8 cellular contexts compared by ENCODE assay signal in genomic region chr3:49415931-49416601, GRCh38. TPM values are rescaled to one million over a fixed set of nuclear protein-coding genes. Genes with fewer than 3 reads are reported as not detected.
DNase-seq lines count a peak whose midpoint lies in the region; ATAC-seq and TF ChIP-seq lines count a peak whose summit lies in the region.

No MANE protein-coding gene starts in this region.

- DNase-seq in HT1080 (ENCODE audit: low read depth) (peak; percentile 52), endodermal cell (no peak), iPS-NIHi11 (ENCODE audit: low spot score) (no peak), adrenal gland (no peak)
- peak in 2 of 3 donors; percentile 29 to 42 for DNase-seq in stimulated activated CD4-positive, alpha-beta T cell treated with anti-CD3 and anti-CD28 coated beads, TNF-alpha, amount 100 ng/mL, for 1 hour (ENCODE audit: low read depth in 3 of 3, low spot score in 1 of 3)

- H3K9me3 ChIP-seq in endodermal cell (ENCODE audit: control insufficient read depth, low read length) (no peaks in the 10 kb centered on the region), adrenal gland (replicated peaks in 1 of 3) (no peaks in the 10 kb centered on the region)

- H3K9ac ChIP-seq in endodermal cell (ENCODE audit: extremely low read depth, low read length, poor library complexity, severe bottlenecking): no peak overlapping the region

- H3K36me3 Mint-ChIP-seq in endodermal cell (ENCODE audit: low read depth): peaks cover 21% of the 10 kb centered on the region

- H3K9me3 Mint-ChIP-seq in endodermal cell: no peaks in the 10 kb centered on the region

- peaks cover 7% of the 10 kb centered on the region for H3K4me1 ChIP-seq in endodermal cell (ENCODE audit: control insufficient read depth, insufficient read depth, low read length)
- H3K4me1 ChIP-seq in adrenal gland (replicated peaks in 1 of 2): peaks cover 12 to 25% of the 10 kb centered on the region in 2 donors

- H3K36me3 ChIP-seq in endodermal cell (ENCODE audit: control insufficient read depth, insufficient read depth, low read length) (peaks cover 6% of the 10 kb centered on the region), adrenal gland (replicated peaks in 1 of 2) (peaks cover 0 to 8% of the 10 kb centered on the region in 2 donors)

- H3K4me3 Mint-ChIP-seq in endodermal cell: no peak overlapping the region

- H3K27me3 ChIP-seq in endodermal cell (ENCODE audit: control insufficient read depth, insufficient read depth, low read length, poor library complexity, severe bottlenecking) (no peaks in the 10 kb centered on the region), adrenal gland (no peaks in the 10 kb centered on the region)

- peaks cover 17% of the 10 kb centered on the region for H3K4me1 Mint-ChIP-seq in endodermal cell

- WGBS in endodermal cell (ENCODE audit: insufficient coverage in 1 of 2, insufficient read length in 1 of 2), 2 experiments: 85 to 92% methylated on average over 3 to 4 of the region's 4 CpGs
- 35 to 72% (median 62%) methylated on average over 2 to 4 of the region's 4 CpGs for WGBS in adrenal gland, 4 donors

- no peak for TF ChIP-seq POLR2A in adrenal gland (IDR thresholded peaks at IDR 0.05)

- peak; percentile 23 to 30 for ATAC-seq in activated CD4-positive, CD25-positive, alpha-beta regulatory T cell treated with anti-CD3 and anti-CD28 coated beads, Interleukin-2, amount 50 U/mL, for 24 hours
- ATAC-seq in HG03025 (IDR thresholded peaks at IDR 0.05; ENCODE audit: low FRiP score, unreplicated experiment) (no peak), GM19395 (IDR thresholded peaks at IDR 0.05; ENCODE audit: unreplicated experiment) (no peak)

- H3K4me3 ChIP-seq in endodermal cell (ENCODE audit: low read length) (no peak overlapping the region), adrenal gland (no peak overlapping the region)

- TF ChIP-seq CTCF in endodermal cell (conservative IDR thresholded peaks at IDR 0.05): no peak
- TF ChIP-seq CTCF in adrenal gland (IDR thresholded peaks at IDR 0.05): no peak

- H3K27ac ChIP-seq in endodermal cell (ENCODE audit: low read depth, low read length) (no peak overlapping the region), adrenal gland (peak overlapping the region in 2 of 5 donors; percentile 2 to 64)

- intact Hi-C loops in adrenal gland (cut with DNase I): no loop called here

- H3K27ac Mint-ChIP-seq in endodermal cell: peak overlapping the region; percentile 72

- no peaks in the 10 kb centered on the region for H3K27me3 Mint-ChIP-seq in endodermal cell (ENCODE audit: insufficient read depth)

RNA-seq across cellular contexts. Expression of gene TCTA, which starts 3.8 kb away (rescaled TPM):
- 22.9 and 29.8 TPM in 2 replicates for total RNA-seq in HT1080 (2014; rRNA removed; shearing (Covaris generic))
- 34.1 and 37.5 TPM in 2 replicates for polyA plus RNA-seq in HT1080 (2015; cell fraction: cytosol; rRNA removed)
- polyA plus RNA-seq in HT1080 (2015; cell fraction: nucleus; rRNA removed): 18.3 and 18.4 TPM in 2 replicates
- total RNA-seq in endodermal cell (10 to 100 TPM in 1 of 2 donors, 1 to 10 TPM in 1; 6.3 to 11.2 TPM), adrenal gland (10 to 100 TPM; 31.7 to 83.3 (median 46.0) TPM)
- polyA plus RNA-seq in endodermal cell (2013, experiment 1 of 2): 8.1 TPM
- 6.9 TPM for polyA plus RNA-seq in endodermal cell (2013, experiment 2 of 2)
- 100 to 1,000 TPM in 1 of 3 donors, 10 to 100 TPM in 2; 26.9 to 116 (median 33.7) TPM for polyA plus RNA-seq in adrenal gland

RNA-seq across cellular contexts. Expression of gene RHOA, which starts 4.3 kb away (rescaled TPM):
- 305 and 426 TPM in 2 replicates for total RNA-seq in HT1080 (2014; rRNA removed; shearing (Covaris generic))
- polyA plus RNA-seq in HT1080 (2015; cell fraction: cytosol; rRNA removed): 637 and 753 TPM in 2 replicates
- polyA plus RNA-seq in HT1080 (2015; cell fraction: nucleus; rRNA removed): 376 and 424 TPM in 2 replicates
- 100 to 1,000 TPM; 359 to 371 TPM for total RNA-seq in endodermal cell
- 416 TPM for polyA plus RNA-seq in endodermal cell (2013, experiment 1 of 2)
- polyA plus RNA-seq in endodermal cell (2013, experiment 2 of 2): 399 TPM
- total RNA-seq in adrenal gland: 100 to 1,000 TPM; 357 to 913 (median 482) TPM
- 100 to 1,000 TPM; 185 to 796 (median 189) TPM for polyA plus RNA-seq in adrenal gland

RNA-seq across cellular contexts. Expression of gene AMT, which starts 6.2 kb away (rescaled TPM):
- 0.58 and 1.0 TPM in 2 replicates for total RNA-seq in HT1080 (2014; rRNA removed; shearing (Covaris generic))
- 0.27 and 0.47 TPM in 2 replicates for polyA plus RNA-seq in HT1080 (2015; cell fraction: cytosol; rRNA removed)
- polyA plus RNA-seq in HT1080 (2015; cell fraction: nucleus; rRNA removed): 14.8 and 18.1 TPM in 2 replicates
- 10 to 100 TPM; 44.4 to 51.7 TPM for total RNA-seq in endodermal cell
- polyA plus RNA-seq in endodermal cell (2013, experiment 1 of 2): 25.9 TPM
- 21.9 TPM for polyA plus RNA-seq in endodermal cell (2013, experiment 2 of 2)
- 10 to 100 TPM in 7 of 8 donors, 1 to 10 TPM in 1; 5.6 to 33.0 (median 19.9) TPM for total RNA-seq in adrenal gland
- polyA plus RNA-seq in adrenal gland: 10 to 100 TPM; 18.9 to 55.8 (median 22.9) TPM

RNA-seq across cellular contexts. Expression of gene NICN1, which starts 13.1 kb away (rescaled TPM):
- total RNA-seq in HT1080 (2014; rRNA removed; shearing (Covaris generic)): 4.0 and 4.6 TPM in 2 replicates
- 5.1 and 5.3 TPM in 2 replicates for polyA plus RNA-seq in HT1080 (2015; cell fraction: cytosol; rRNA removed)
- 26.9 and 32.5 TPM in 2 replicates for polyA plus RNA-seq in HT1080 (2015; cell fraction: nucleus; rRNA removed)
- total RNA-seq in endodermal cell (10 to 100 TPM; 10.4 to 19.6 TPM), adrenal gland (10 to 100 TPM; 11.6 to 58.6 (median 20.0) TPM)
- polyA plus RNA-seq in endodermal cell (2013, experiment 1 of 2): 20.8 TPM
- polyA plus RNA-seq in endodermal cell (2013, experiment 2 of 2): 17.5 TPM
- 1 to 10 TPM; 8.8 to 9.9 (median 9.2) TPM for polyA plus RNA-seq in adrenal gland

RNA-seq across cellular contexts. Expression of gene DAG1, which starts 54.0 kb away (rescaled TPM):
- total RNA-seq in HT1080 (2014; rRNA removed; shearing (Covaris generic)): 41.4 and 48.1 TPM in 2 replicates
- polyA plus RNA-seq in HT1080 (2015; cell fraction: cytosol; rRNA removed): 32.5 and 37.7 TPM in 2 replicates
- polyA plus RNA-seq in HT1080 (2015; cell fraction: nucleus; rRNA removed): 57.1 and 63.5 TPM in 2 replicates
- total RNA-seq in endodermal cell: 100 to 1,000 TPM; 145 to 176 TPM
- 65.6 TPM for polyA plus RNA-seq in endodermal cell (2013, experiment 1 of 2)
- 69.3 TPM for polyA plus RNA-seq in endodermal cell (2013, experiment 2 of 2)
- total RNA-seq in adrenal gland: 100 to 1,000 TPM in 2 of 8 donors, 10 to 100 TPM in 6; 54.4 to 173 (median 84.5) TPM
- polyA plus RNA-seq in adrenal gland: 10 to 100 TPM in 1 of 3 donors, 1 to 10 TPM in 2; 9.1 to 41.4 (median 9.1) TPM

Comparison
In these comparisons a context has a peak if more than half of its experiments do, and no peak if none do; other contexts are left out.
1. DNase-seq: peak in HT1080 (single experiment) and stimulated activated CD4-positive, alpha-beta T cell treated with anti-CD3 and anti-CD28 coated beads, TNF-alpha, amount 100 ng/mL, for 1 hour (2 of 3); none in endodermal cell (single experiment), iPS-NIHi11 (single experiment) and adrenal gland (0 of 7).
2. ATAC-seq: peak in activated CD4-positive, CD25-positive, alpha-beta regulatory T cell treated with anti-CD3 and anti-CD28 coated beads, Interleukin-2, amount 50 U/mL, for 24 hours (2 of 2); none in HG03025 (single experiment) and GM19395 (single experiment).